In the genomic region with DNA sequence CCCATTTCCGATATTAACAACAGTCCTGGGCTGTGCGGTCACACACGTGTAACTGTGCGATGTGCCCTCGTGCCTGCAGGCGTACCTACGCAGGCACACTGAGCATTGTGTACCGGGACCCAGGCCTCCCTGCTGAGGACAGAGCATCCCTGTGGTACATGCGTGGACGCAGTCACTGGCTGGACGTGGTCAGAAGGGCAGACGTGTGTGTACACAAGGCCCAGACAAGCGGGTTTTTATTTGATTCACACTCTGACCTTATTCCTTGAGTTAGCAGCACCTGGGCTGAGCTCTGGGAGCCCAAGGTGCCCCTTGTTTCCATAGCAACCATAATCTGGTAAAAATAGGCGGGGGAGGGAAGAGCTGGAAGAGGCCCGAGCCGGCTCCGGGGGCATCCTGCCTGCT, we compare ENCODE assay signal across 1 cellular context.
TF ChIP-seq lines count a peak whose summit lies in the region.

No MANE protein-coding gene starts in this region.

TF ChIP-seq in GM23338, 12 proteins besides CTCF, POLR2A, EP300 and RAD21 (continued from another document):
- TF ChIP-seq, protein P1, sequence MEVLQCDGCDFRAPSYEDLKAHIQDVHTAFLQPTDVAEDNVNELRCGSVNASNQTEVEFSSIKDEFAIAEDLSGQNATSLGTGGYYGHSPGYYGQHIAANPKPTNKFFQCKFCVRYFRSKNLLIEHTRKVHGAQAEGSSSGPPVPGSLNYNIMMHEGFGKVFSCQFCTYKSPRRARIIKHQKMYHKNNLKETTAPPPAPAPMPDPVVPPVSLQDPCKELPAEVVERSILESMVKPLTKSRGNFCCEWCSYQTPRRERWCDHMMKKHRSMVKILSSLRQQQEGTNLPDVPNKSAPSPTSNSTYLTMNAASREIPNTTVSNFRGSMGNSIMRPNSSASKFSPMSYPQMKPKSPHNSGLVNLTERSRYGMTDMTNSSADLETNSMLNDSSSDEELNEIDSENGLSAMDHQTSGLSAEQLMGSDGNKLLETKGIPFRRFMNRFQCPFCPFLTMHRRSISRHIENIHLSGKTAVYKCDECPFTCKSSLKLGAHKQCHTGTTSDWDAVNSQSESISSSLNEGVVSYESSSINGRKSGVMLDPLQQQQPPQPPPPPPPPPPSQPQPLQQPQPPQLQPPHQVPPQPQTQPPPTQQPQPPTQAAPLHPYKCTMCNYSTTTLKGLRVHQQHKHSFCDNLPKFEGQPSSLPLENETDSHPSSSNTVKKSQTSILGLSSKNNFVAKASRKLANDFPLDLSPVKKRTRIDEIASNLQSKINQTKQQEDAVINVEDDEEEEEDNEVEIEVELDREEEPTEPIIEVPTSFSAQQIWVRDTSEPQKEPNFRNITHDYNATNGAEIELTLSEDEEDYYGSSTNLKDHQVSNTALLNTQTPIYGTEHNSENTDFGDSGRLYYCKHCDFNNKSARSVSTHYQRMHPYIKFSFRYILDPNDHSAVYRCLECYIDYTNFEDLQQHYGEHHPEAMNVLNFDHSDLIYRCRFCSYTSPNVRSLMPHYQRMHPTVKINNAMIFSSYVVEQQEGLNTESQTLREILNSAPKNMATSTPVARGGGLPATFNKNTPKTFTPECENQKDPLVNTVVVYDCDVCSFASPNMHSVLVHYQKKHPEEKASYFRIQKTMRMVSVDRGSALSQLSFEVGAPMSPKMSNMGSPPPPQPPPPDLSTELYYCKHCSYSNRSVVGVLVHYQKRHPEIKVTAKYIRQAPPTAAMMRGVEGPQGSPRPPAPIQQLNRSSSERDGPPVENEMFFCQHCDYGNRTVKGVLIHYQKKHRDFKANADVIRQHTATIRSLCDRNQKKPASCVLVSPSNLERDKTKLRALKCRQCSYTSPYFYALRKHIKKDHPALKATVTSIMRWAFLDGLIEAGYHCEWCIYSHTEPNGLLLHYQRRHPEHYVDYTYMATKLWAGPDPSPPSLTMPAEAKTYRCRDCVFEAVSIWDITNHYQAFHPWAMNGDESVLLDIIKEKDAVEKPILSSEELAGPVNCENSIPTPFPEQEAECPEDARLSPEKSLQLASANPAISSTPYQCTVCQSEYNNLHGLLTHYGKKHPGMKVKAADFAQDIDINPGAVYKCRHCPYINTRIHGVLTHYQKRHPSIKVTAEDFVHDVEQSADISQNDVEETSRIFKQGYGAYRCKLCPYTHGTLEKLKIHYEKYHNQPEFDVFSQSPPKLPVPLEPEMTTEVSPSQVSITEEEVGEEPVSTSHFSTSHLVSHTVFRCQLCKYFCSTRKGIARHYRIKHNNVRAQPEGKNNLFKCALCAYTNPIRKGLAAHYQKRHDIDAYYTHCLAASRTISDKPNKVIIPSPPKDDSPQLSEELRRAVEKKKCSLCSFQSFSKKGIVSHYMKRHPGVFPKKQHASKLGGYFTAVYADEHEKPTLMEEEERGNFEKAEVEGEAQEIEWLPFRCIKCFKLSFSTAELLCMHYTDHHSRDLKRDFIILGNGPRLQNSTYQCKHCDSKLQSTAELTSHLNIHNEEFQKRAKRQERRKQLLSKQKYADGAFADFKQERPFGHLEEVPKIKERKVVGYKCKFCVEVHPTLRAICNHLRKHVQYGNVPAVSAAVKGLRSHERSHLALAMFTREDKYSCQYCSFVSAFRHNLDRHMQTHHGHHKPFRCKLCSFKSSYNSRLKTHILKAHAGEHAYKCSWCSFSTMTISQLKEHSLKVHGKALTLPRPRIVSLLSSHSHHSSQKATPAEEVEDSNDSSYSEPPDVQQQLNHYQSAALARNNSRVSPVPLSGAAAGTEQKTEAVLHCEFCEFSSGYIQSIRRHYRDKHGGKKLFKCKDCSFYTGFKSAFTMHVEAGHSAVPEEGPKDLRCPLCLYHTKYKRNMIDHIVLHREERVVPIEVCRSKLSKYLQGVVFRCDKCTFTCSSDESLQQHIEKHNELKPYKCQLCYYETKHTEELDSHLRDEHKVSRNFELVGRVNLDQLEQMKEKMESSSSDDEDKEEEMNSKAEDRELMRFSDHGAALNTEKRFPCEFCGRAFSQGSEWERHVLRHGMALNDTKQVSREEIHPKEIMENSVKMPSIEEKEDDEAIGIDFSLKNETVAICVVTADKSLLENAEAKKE (CRISPR knock-in tag; IDR thresholded peaks at IDR 0.05): no peak
- no peak for TF ChIP-seq ETS1 (IDR thresholded peaks at IDR 0.05)
- TF ChIP-seq NANOG (IDR thresholded peaks at IDR 0.05; ENCODE audit: borderline replicate concordance): no peak
TF ChIP-seq in GM23338: peak in this region for 0.
